ENCODE assay signal across 22 cellular contexts in the genomic region with DNA sequence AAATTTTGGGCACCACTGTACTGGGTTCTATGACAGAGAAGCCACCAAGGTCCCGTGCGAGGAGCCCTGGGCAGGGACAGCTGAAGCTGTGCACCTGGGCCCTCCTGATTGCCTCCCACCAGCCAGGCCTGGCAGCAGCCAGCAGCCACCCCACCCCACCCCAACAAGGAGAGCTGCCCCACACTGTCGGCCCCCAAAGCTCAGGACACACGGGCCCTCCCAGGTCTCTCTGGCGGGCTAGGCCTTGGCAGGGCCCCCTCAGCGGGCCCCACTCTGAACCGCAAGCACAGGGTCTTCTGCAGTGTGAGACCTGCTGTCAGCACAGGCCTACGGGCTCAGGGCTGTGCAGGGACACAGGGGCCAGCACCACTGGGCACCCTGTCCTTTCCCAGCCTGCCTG. TPM values are rescaled to one million over a fixed set of nuclear protein-coding genes. Genes with fewer than 3 reads are reported as not detected.
DNase-seq lines count a peak whose midpoint lies in the region; ATAC-seq and TF ChIP-seq lines count a peak whose summit lies in the region.
"Had no signal": no experiment of that assay in that cellular context is flagged by ENCODE, and none has a peak within 500 bp of the region (broad histone marks: within the 10 kb centered on the region; RNA-seq: fewer than 3 reads in every experiment).

No MANE protein-coding gene starts in this region.

- no peaks in the 10 kb centered on the region for H3K9me3 ChIP-seq in BLaER1 treated with 17β-estradiol and CSF1 and Interleukin-3, amounts not matched to agents 10 nM and 100 nM (replicated peaks in 1 of 11)
- H3K9me3 ChIP-seq in NT2/D1 (ENCODE audit: insufficient read depth, low read length) (no peaks in the 10 kb centered on the region), heart right ventricle (no peaks in the 10 kb centered on the region)
- H3K9me3 ChIP-seq: psoas muscle, vagina had no signal

- no peaks in the 10 kb centered on the region for H3K36me3 ChIP-seq in BLaER1 treated with 17β-estradiol and CSF1 and Interleukin-3, amounts not matched to agents 10 nM and 100 nM
- H3K36me3 ChIP-seq in NT2/D1 (ENCODE audit: insufficient read depth, insufficient read length, low read length) = peaks cover 5% of the 10 kb centered on the region
- H3K36me3 ChIP-seq in heart right ventricle = no peaks in the 10 kb centered on the region
- H3K36me3 ChIP-seq: vagina had no signal

- peak overlapping the region in 10 of 11 experiments; percentile 9 to 65 (median 40); a peak in 16 of 22 replicates for H3K9ac ChIP-seq in BLaER1 treated with 17β-estradiol and CSF1 and Interleukin-3, amounts not matched to agents 10 nM and 100 nM
- H3K9ac ChIP-seq in NT2/D1 (ENCODE audit: insufficient read length, low read depth) = peak overlapping the region; percentile 29
- H3K9ac ChIP-seq: GM23248 had no signal

- peak overlapping the region in 9 of 11 experiments; percentile 18 to 63 (median 32); a peak in 15 of 22 replicates for H3K27ac ChIP-seq in BLaER1 treated with 17β-estradiol and CSF1 and Interleukin-3, amounts not matched to agents 10 nM and 100 nM
- peak overlapping the region in 9 of 10 donors; percentile 28 to 95 (median 88) for H3K27ac ChIP-seq in heart right ventricle
- H3K27ac ChIP-seq in skin epidermis = peak overlapping the region in 14 of 21 experiments; percentile 16 to 79 (median 44)
- H3K27ac ChIP-seq: C4-2B, GM23248, psoas muscle, vagina had no signal

- ATAC-seq in heart right ventricle = no peak

- peaks cover 0 to 81% (median 46%) of the 10 kb centered on the region in 11 experiments; a peak in 16 of 22 replicates for H4K20me1 ChIP-seq in BLaER1 treated with 17β-estradiol and CSF1 and Interleukin-3, amounts not matched to agents 10 nM and 100 nM

- H3K4me1 ChIP-seq in BLaER1 treated with 17β-estradiol and CSF1 and Interleukin-3, amounts not matched to agents 10 nM and 100 nM = peaks cover 92 to 100% (median 100%) of the 10 kb centered on the region in 10 experiments
- H3K4me1 ChIP-seq in NT2/D1 (ENCODE audit: insufficient read depth, insufficient read length) = peaks cover 29% of the 10 kb centered on the region
- H3K4me1 ChIP-seq in heart right ventricle = peaks cover 38 to 100% (median 91%) of the 10 kb centered on the region in 9 donors

- H3K4me2 ChIP-seq in BLaER1 treated with 17β-estradiol and CSF1 and Interleukin-3, amounts not matched to agents 10 nM and 100 nM = peak overlapping the region; percentile 94 to 100 (median 100)

- H3K4me3 ChIP-seq in BLaER1 treated with 17β-estradiol and CSF1 and Interleukin-3, amounts not matched to agents 10 nM and 100 nM = peak overlapping the region in 2 of 10 experiments; percentile 8 to 19; a peak in 1 of 20 replicates
- H3K4me3 ChIP-seq in NT2/D1 (ENCODE audit: insufficient read length, low read depth) (no peak overlapping the region), heart right ventricle (no peak overlapping the region), skin epidermis (no peak overlapping the region)
- H3K4me3 ChIP-seq: coronary artery, GM23248, psoas muscle, vagina had no signal

- intact Hi-C loops in heart right ventricle (cut with DNase I) = no loop called here

- peaks cover 0 to 6% (median 0%) of the 10 kb centered on the region in 11 experiments; a peak in 4 of 22 replicates for H3K27me3 ChIP-seq in BLaER1 treated with 17β-estradiol and CSF1 and Interleukin-3, amounts not matched to agents 10 nM and 100 nM
- H3K27me3 ChIP-seq in NT2/D1 (ENCODE audit: insufficient read depth, insufficient read length) (no peaks in the 10 kb centered on the region), heart right ventricle (no peaks in the 10 kb centered on the region)
- H3K27me3 ChIP-seq: vagina had no signal

- no peak for TF ChIP-seq CTCF in heart right ventricle (IDR thresholded peaks at IDR 0.05)

- WGBS in heart right ventricle, 2 donors = 74 to 88% methylated on average over 8 of the region's 8 CpGs

- DNase-seq in NT2/D1 (ENCODE audit: low read depth, low spot score) (no peak), heart right ventricle (no peak), D341Med (ENCODE audit: low spot score) (no peak), NCI-H128 (lab: John Stamatoyannopoulos, UW; ENCODE audit: unreplicated experiment) (no peak), NCI-H2171 (lab: John Stamatoyannopoulos, UW) (no peak), HuH-7.5 (ENCODE audit: low spot score) (no peak)
- DNase-seq: ACHN; activated CD4-positive, alpha-beta T cell treated with anti-CD3 and anti-CD28 coated beads, Interleukin-2, amount 10 ng/mL, durations not matched to agents 24 days and 14 days; foreskin melanocyte; GM23248; NCI-H187 treated with DMSO at 0.1 percent for 48 hours; NCI-H226; NCI-H774; OCI-M1; SHP77; stimulated activated CD4-positive, alpha-beta T cell treated with anti-CD3 and anti-CD28 coated beads, Interleukin-4, amount 100 ng/mL, for 24 hours had no signal

RNA-seq across cellular contexts. Expression of a gene that starts 5.5 kb away (rescaled TPM):
- total RNA-seq in heart right ventricle = 10 to 100 TPM; 15.1 to 34.5 (median 22.7) TPM
- 10 to 100 TPM; 13.3 to 28.7 TPM for polyA plus RNA-seq in heart right ventricle

RNA-seq across cellular contexts. Expression of a gene that starts 38.1 kb away (rescaled TPM):
- 1 to 10 TPM; 1.1 to 4.7 (median 1.7) TPM for total RNA-seq in heart right ventricle
- polyA plus RNA-seq in heart right ventricle = 1 to 10 TPM; 3.0 to 4.5 TPM
- total RNA-seq: activated CD4-positive, alpha-beta T cell treated with anti-CD3 and anti-CD28 coated beads, Interleukin-2, amount 10 ng/mL, durations not matched to agents 24 days and 14 days had no signal

Comparison
In these comparisons a context has a peak if more than half of its experiments do, and no peak if none do; other contexts are left out.
1. H3K27ac ChIP-seq: peak in every context shown above with its lines; median percentile 88 in heart right ventricle; 44 in skin epidermis; 32 in BLaER1 treated with 17β-estradiol and CSF1 and Interleukin-3, amounts not matched to agents 10 nM and 100 nM.